Comparison of ENCODE assay signal across 8 cellular contexts in the genomic region with DNA sequence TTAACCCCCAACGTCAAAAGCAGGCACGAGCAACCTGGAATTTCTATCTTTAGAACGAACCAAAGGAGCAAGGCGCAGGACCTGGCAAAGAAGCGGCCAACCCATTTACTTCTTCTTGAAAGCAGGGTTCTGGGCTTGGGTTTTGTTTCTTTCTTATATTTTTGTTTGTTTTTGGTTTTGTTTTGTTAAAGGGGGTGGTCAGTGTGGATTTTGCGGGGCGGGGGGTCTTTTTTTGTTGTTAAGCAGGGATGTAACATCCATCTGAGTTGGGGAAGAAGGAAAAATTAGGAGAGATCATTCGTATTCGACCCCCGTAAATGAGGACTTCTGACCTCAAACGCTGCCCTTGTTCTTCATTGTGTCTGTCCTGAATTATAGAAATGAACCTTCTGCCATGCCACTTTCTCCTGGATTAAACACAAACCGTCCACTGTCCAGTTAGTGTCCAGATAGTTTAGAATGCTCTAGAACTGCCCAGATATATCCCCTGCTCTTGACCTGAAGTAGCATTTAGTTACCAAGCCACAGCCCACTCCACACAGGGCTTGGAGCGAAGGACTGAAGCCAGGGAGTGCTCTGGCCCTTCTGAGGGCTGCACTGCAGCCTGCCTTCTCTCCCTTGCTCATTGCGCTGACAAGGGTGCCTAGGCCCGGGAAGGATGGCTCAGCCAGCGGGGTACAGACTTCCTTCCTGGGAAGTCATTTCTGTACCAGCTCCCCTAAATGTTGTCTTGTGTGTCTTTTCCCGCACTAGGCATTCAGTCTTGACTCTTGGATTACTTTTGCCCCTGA. TPM values are rescaled to one million over a fixed set of nuclear protein-coding genes. Genes with fewer than 3 reads are reported as not detected.
DNase-seq lines count a peak whose midpoint lies in the region; ATAC-seq and TF ChIP-seq lines count a peak whose summit lies in the region.

No MANE protein-coding gene starts in this region.

- ATAC-seq in heart right ventricle, result no peak
- ATAC-seq in left cardiac atrium, result no peak
- ATAC-seq in mucosa of descending colon, result no peak

- no peaks in the 10 kb centered on the region for H3K9me3 ChIP-seq in heart right ventricle
- H3K9me3 ChIP-seq in mucosa of descending colon, result no peaks in the 10 kb centered on the region
- H3K9me3 ChIP-seq in vagina, result no peaks in the 10 kb centered on the region

- no peak for DNase-seq in heart right ventricle
- DNase-seq in left cardiac atrium, result no peak
- DNase-seq in choroid plexus epithelial cell (ENCODE audit: low read depth), result no peak
- peak in 1 of 3 donors; percentile 35 for DNase-seq in mucosa of descending colon
- no peak for DNase-seq in vagina (ENCODE audit: extremely low spot score in 2 of 2)
- DNase-seq in HUDEP-2 (lab: John Stamatoyannopoulos, UW; ENCODE audit: unreplicated experiment in 76 of 76), result no peak
- DNase-seq in COLO829 (ENCODE audit: low spot score), result no peak
- DNase-seq in SKM-1 treated with dmso at 0.1 percent for 144 hours (lab: John Stamatoyannopoulos, UW; ENCODE audit: unreplicated experiment), result no peak

- WGBS in heart right ventricle, 2 donors, result 53 to 54% methylated on average over 17 of the region's 17 CpGs

- H3K4me3 ChIP-seq in heart right ventricle, result peak overlapping the region; percentile 70 to 97 (median 88)
- peak overlapping the region; percentile 90 for H3K4me3 ChIP-seq in choroid plexus epithelial cell (ENCODE audit: low read depth, low read length)
- peak overlapping the region; percentile 80 for H3K4me3 ChIP-seq in mucosa of descending colon
- peak overlapping the region; percentile 87 to 97 for H3K4me3 ChIP-seq in vagina

- H3K27me3 ChIP-seq in heart right ventricle, result no peaks in the 10 kb centered on the region
- H3K27me3 ChIP-seq in vagina, result no peaks in the 10 kb centered on the region

- no peak for TF ChIP-seq POLR2A in vagina (IDR thresholded peaks at IDR 0.05)

- H3K36me3 ChIP-seq in heart right ventricle, result no peaks in the 10 kb centered on the region
- no peaks in the 10 kb centered on the region for H3K36me3 ChIP-seq in mucosa of descending colon (ENCODE audit: low read depth)
- no peaks in the 10 kb centered on the region for H3K36me3 ChIP-seq in vagina

- intact Hi-C loops in heart right ventricle (cut with DNase I) (loop anchor here in 9 of 10 donors (2.0 to 10.0 kb wide), 9 partner anchors 274 to 546 kb away; no protein-coding TSS in a partner anchor), left cardiac atrium (cut with DNase I) (loop anchor here (5.0 to 10.0 kb wide), 3 partner anchors 274 to 403 kb away; a partner anchor contains a TSS), mucosa of descending colon (cut with DNase I, micrococcal nuclease) (loop anchor here in 1 of 2 donors (5.0 kb wide), 2 partner anchors 284 to 564 kb away; a partner anchor contains a TSS), vagina (cut with DNase I) (loop anchor here (5.0 kb wide), 1 partner anchor 274 kb away; no protein-coding TSS in a partner anchor)

- peak overlapping the region in 9 of 10 donors; percentile 85 to 97 (median 94) for H3K27ac ChIP-seq in heart right ventricle
- H3K27ac ChIP-seq in vagina, result peak overlapping the region; percentile 90

- TF ChIP-seq CTCF in heart right ventricle (IDR thresholded peaks at IDR 0.05), result no peak
- TF ChIP-seq CTCF in choroid plexus epithelial cell (conservative IDR thresholded peaks at IDR 0.05; ENCODE audit: low read depth, low read length), result no peak
- TF ChIP-seq CTCF in mucosa of descending colon (IDR thresholded peaks at IDR 0.05), result no peak
- TF ChIP-seq CTCF in vagina (IDR thresholded peaks at IDR 0.05), result no peak

- H3K4me1 ChIP-seq in heart right ventricle (peaks cover 0 to 39% (median 25%) of the 10 kb centered on the region in 9 donors), mucosa of descending colon (ENCODE audit: low read depth) (peaks cover 1% of the 10 kb centered on the region), vagina (peaks cover 27% of the 10 kb centered on the region)

RNA-seq across cellular contexts. Expression of a gene that starts 0.9 kb away (rescaled TPM):
- total RNA-seq in heart right ventricle (100 to 1,000 TPM; 324 to 434 (median 398) TPM), left cardiac atrium (100 to 1,000 TPM; 385 to 445 TPM), mucosa of descending colon (100 to 1,000 TPM; 573 to 666 (median 579) TPM), vagina (315 TPM)
- 100 to 1,000 TPM; 106 to 186 TPM for polyA plus RNA-seq in heart right ventricle
